ENCODE assay signal across 8 cellular contexts in genomic region chr11:27471067-27471587, GRCh38. TPM values are rescaled to one million over a fixed set of nuclear protein-coding genes. Genes with fewer than 3 reads are reported as not detected.
DNase-seq lines count a peak whose midpoint lies in the region; ATAC-seq lines count a peak whose summit lies in the region.

No MANE protein-coding gene starts in this region.

- H3K4me3 Mint-ChIP-seq in dendritic cell treated with granulocyte-macrophage colony-stimulating factor and Interleukin-4, amounts not matched to agents 40 ng/mL and 50 ng/mL, for 4 days: peak overlapping the region; percentile 77
- peak overlapping the region; percentile 80 to 96 (median 92) for H3K4me3 Mint-ChIP-seq in naive B cell

- peak overlapping the region; percentile 50 for H3K27ac Mint-ChIP-seq in dendritic cell treated with granulocyte-macrophage colony-stimulating factor and Interleukin-4, amounts not matched to agents 40 ng/mL and 50 ng/mL, for 4 days
- H3K27ac Mint-ChIP-seq in naive B cell: peak overlapping the region in 2 of 6 donors; percentile 3 to 58

- H3K4me1 Mint-ChIP-seq in dendritic cell treated with granulocyte-macrophage colony-stimulating factor and Interleukin-4, amounts not matched to agents 40 ng/mL and 50 ng/mL, for 4 days (ENCODE audit: low read depth): peaks cover 24% of the 10 kb centered on the region
- peaks cover 20 to 27% (median 27%) of the 10 kb centered on the region in 3 donors for H3K4me1 Mint-ChIP-seq in naive B cell

- no peak for ATAC-seq in naive B cell (ENCODE audit: low read depth in 2 of 2)
- no peak for ATAC-seq in HG03457 (IDR thresholded peaks at IDR 0.05; ENCODE audit: unreplicated experiment)
- ATAC-seq in HG03521 (IDR thresholded peaks at IDR 0.05; ENCODE audit: unreplicated experiment): no peak
- ATAC-seq in GM18511 (IDR thresholded peaks at IDR 0.05; ENCODE audit: unreplicated experiment): no peak

- intact Hi-C loops in dendritic cell treated with granulocyte-macrophage colony-stimulating factor and Interleukin-4, amounts not matched to agents 40 ng/mL and 50 ng/mL, for 4 days (cut with micrococcal nuclease): loop anchor here (1.0 kb wide), 1 partner anchor 108 kb away; the partner anchor contains the start of gene CCDC34

- H3K36me3 Mint-ChIP-seq in dendritic cell treated with granulocyte-macrophage colony-stimulating factor and Interleukin-4, amounts not matched to agents 40 ng/mL and 50 ng/mL, for 4 days (ENCODE audit: low read depth): peaks cover 7% of the 10 kb centered on the region
- peaks cover 0 to 8% of the 10 kb centered on the region in 2 donors for H3K36me3 Mint-ChIP-seq in naive B cell

- H3K27me3 Mint-ChIP-seq in dendritic cell treated with granulocyte-macrophage colony-stimulating factor and Interleukin-4, amounts not matched to agents 40 ng/mL and 50 ng/mL, for 4 days: peaks cover 26% of the 10 kb centered on the region
- peaks cover 0 to 12% (median 0%) of the 10 kb centered on the region in 3 donors for H3K27me3 Mint-ChIP-seq in naive B cell

- H3K9me3 Mint-ChIP-seq in dendritic cell treated with granulocyte-macrophage colony-stimulating factor and Interleukin-4, amounts not matched to agents 40 ng/mL and 50 ng/mL, for 4 days: no peaks in the 10 kb centered on the region
- H3K9me3 Mint-ChIP-seq in naive B cell: no peaks in the 10 kb centered on the region

- DNase-seq in DMS53 (lab: John Stamatoyannopoulos, UW): peak; percentile 61
- DNase-seq in NAMALWA (ENCODE audit: low spot score): peak; percentile 44
- no peak for DNase-seq in naive B cell
- DNase-seq in stimulated activated CD4-positive, alpha-beta T cell treated with anti-CD3 and anti-CD28 coated beads, Interleukin-1b, Interleukin-23, amount 100 ng/mL, for 48 hours: no peak

RNA-seq across cellular contexts. Expression of gene LGR4, which starts 1.5 kb away (rescaled TPM):
- polyA plus RNA-seq in naive B cell (ENCODE audit: low read depth in 6 of 6): 1 to 10 TPM in 3 of 6 donors, under 1 TPM in 2, not detected in 1; 0.54 to 2.6 (median 1.2) TPM

RNA-seq across cellular contexts. Expression of gene LIN7C, which starts 35.4 kb away (rescaled TPM):
- 10 to 100 TPM; 10.3 to 18.3 (median 14.3) TPM for polyA plus RNA-seq in naive B cell (ENCODE audit: low read depth in 6 of 6)

Comparison
In these comparisons a context has a peak if more than half of its experiments do, and no peak if none do; other contexts are left out.
1. DNase-seq: peak in DMS53 (single experiment) and NAMALWA (single experiment); none in naive B cell (single experiment) and stimulated activated CD4-positive, alpha-beta T cell treated with anti-CD3 and anti-CD28 coated beads, Interleukin-1b, Interleukin-23, amount 100 ng/mL, for 48 hours (single experiment).